Comparison of ENCODE assay signal across 2 cellular contexts in the genomic region with DNA sequence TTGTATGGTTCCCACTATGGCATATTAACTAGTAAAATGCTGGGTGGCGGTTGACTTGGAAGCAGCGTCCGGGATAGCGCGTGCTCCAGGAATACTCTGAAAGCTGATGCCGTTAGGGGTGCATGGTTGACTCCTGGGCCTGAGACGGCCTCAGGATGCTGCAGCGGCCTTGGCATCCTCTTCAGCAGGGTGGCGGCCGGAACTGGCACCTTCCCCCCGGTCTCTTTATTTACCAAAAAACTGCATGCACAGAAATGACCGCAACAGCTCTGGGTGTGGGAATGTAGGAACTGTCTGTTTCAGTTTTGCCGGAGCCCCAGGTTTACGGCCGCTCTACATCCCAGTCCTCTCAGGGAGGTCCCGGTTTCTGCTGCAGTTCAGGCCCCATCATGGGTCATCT.
TF ChIP-seq lines count a peak whose summit lies in the region.

No MANE protein-coding gene starts in this region.

TF ChIP-seq in A549, 52 proteins besides CTCF, POLR2A, EP300 and RAD21:
- 0 out of 2 replicates have a peak, but pooled peaks have one; percentile 33 for TF ChIP-seq TP53 (CRISPR knock-in tag; IDR thresholded peaks at IDR 0.05)
- TF ChIP-seq, protein P1, sequence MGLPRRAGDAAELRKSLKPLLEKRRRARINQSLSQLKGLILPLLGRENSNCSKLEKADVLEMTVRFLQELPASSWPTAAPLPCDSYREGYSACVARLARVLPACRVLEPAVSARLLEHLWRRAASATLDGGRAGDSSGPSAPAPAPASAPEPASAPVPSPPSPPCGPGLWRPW (IDR thresholded peaks at IDR 0.05), result no peak
- TF ChIP-seq SREBF2 (IDR thresholded peaks at IDR 0.05), result no peak
- no peak for TF ChIP-seq POLR2AphosphoS2 (conservative IDR thresholded peaks at IDR 0.05; ENCODE audit: low read length)
- no peak for TF ChIP-seq CBX2 (IDR thresholded peaks at IDR 0.05; ENCODE audit: borderline replicate concordance, low read depth)
- TF ChIP-seq SMC3 (IDR thresholded peaks at IDR 0.05), result no peak
- TF ChIP-seq RFX5 (IDR thresholded peaks at IDR 0.05), result no peak
- TF ChIP-seq HEYL (CRISPR knock-in tag; IDR thresholded peaks at IDR 0.05), result 0 out of 2 replicates have a peak, but pooled peaks have one; percentile 55
- TF ChIP-seq NR3C1 (IDR thresholded peaks at IDR 0.05), result no peak
- TF ChIP-seq, protein P2, sequence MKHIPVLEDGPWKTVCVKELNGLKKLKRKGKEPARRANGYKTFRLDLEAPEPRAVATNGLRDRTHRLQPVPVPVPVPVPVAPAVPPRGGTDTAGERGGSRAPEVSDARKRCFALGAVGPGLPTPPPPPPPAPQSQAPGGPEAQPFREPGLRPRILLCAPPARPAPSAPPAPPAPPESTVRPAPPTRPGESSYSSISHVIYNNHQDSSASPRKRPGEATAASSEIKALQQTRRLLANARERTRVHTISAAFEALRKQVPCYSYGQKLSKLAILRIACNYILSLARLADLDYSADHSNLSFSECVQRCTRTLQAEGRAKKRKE (CRISPR knock-in tag; IDR thresholded peaks at IDR 0.05; ENCODE audit: low read depth), result 0 out of 2 replicates have a peak, but pooled peaks have one; percentile 42
- TF ChIP-seq HDAC2 (IDR thresholded peaks at IDR 0.05), result no peak
- no peak for TF ChIP-seq ESRRA (IDR thresholded peaks at IDR 0.05; ENCODE audit: borderline replicate concordance, low read length)
- 0 out of 2 replicates have a peak, but pooled peaks have one; percentile 32 for TF ChIP-seq RARB (CRISPR knock-in tag; IDR thresholded peaks at IDR 0.05)
- TF ChIP-seq, protein P3, sequence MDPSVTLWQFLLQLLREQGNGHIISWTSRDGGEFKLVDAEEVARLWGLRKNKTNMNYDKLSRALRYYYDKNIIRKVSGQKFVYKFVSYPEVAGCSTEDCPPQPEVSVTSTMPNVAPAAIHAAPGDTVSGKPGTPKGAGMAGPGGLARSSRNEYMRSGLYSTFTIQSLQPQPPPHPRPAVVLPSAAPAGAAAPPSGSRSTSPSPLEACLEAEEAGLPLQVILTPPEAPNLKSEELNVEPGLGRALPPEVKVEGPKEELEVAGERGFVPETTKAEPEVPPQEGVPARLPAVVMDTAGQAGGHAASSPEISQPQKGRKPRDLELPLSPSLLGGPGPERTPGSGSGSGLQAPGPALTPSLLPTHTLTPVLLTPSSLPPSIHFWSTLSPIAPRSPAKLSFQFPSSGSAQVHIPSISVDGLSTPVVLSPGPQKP (IDR thresholded peaks at IDR 0.05; ENCODE audit: low read depth, low read length), result no peak
- TF ChIP-seq RCOR1 (IDR thresholded peaks at IDR 0.05; ENCODE audit: low read depth, low read length), result no peak
- 0 out of 2 replicates have a peak, but pooled peaks have one; percentile 25 for TF ChIP-seq ZSCAN20 (CRISPR knock-in tag; IDR thresholded peaks at IDR 0.05)
TF ChIP-seq in A549: peak in this region for 5.

TF ChIP-seq in K562, 482 proteins besides CTCF, POLR2A, EP300 and RAD21 (continues in another document):
- no peak for TF ChIP-seq MED1 (CRISPR knock-in tag; IDR thresholded peaks at IDR 0.05; ENCODE audit: borderline replicate concordance)
- no peak for TF ChIP-seq MCM3 (IDR thresholded peaks at IDR 0.05)
- no peak for TF ChIP-seq DNMT1 (IDR thresholded peaks at IDR 0.05)
- TF ChIP-seq CBFA2T2 (conservative IDR thresholded peaks at IDR 0.05), result no peak
- TF ChIP-seq C11orf30 (IDR thresholded peaks at IDR 0.05; ENCODE audit: low read depth), result no peak
- TF ChIP-seq ETV6 (IDR thresholded peaks at IDR 0.05; ENCODE audit: borderline replicate concordance in 1 of 2, low read depth in 2 of 2, low read length in 1 of 2), result no peak
- no peak for TF ChIP-seq ETV6 (CRISPR knock-in tag; IDR thresholded peaks at IDR 0.05; ENCODE audit: borderline replicate concordance)
- TF ChIP-seq CREBBP (IDR thresholded peaks at IDR 0.05; ENCODE audit: low read depth, low read length), result no peak
- TF ChIP-seq, protein P4, sequence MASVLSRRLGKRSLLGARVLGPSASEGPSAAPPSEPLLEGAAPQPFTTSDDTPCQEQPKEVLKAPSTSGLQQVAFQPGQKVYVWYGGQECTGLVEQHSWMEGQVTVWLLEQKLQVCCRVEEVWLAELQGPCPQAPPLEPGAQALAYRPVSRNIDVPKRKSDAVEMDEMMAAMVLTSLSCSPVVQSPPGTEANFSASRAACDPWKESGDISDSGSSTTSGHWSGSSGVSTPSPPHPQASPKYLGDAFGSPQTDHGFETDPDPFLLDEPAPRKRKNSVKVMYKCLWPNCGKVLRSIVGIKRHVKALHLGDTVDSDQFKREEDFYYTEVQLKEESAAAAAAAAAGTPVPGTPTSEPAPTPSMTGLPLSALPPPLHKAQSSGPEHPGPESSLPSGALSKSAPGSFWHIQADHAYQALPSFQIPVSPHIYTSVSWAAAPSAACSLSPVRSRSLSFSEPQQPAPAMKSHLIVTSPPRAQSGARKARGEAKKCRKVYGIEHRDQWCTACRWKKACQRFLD (CRISPR knock-in tag; IDR thresholded peaks at IDR 0.05), result no peak
- no peak for TF ChIP-seq U2AF2 (optimal IDR thresholded peaks at IDR 0.05; ENCODE audit: low read depth, low read length)
- TF ChIP-seq KAT7 (CRISPR knock-in tag; IDR thresholded peaks at IDR 0.05; ENCODE audit: borderline replicate concordance), result 0 out of 2 replicates have a peak, but pooled peaks have one; percentile 47
- TF ChIP-seq PPARD (CRISPR knock-in tag; IDR thresholded peaks at IDR 0.05), result no peak
- TF ChIP-seq, protein P5, sequence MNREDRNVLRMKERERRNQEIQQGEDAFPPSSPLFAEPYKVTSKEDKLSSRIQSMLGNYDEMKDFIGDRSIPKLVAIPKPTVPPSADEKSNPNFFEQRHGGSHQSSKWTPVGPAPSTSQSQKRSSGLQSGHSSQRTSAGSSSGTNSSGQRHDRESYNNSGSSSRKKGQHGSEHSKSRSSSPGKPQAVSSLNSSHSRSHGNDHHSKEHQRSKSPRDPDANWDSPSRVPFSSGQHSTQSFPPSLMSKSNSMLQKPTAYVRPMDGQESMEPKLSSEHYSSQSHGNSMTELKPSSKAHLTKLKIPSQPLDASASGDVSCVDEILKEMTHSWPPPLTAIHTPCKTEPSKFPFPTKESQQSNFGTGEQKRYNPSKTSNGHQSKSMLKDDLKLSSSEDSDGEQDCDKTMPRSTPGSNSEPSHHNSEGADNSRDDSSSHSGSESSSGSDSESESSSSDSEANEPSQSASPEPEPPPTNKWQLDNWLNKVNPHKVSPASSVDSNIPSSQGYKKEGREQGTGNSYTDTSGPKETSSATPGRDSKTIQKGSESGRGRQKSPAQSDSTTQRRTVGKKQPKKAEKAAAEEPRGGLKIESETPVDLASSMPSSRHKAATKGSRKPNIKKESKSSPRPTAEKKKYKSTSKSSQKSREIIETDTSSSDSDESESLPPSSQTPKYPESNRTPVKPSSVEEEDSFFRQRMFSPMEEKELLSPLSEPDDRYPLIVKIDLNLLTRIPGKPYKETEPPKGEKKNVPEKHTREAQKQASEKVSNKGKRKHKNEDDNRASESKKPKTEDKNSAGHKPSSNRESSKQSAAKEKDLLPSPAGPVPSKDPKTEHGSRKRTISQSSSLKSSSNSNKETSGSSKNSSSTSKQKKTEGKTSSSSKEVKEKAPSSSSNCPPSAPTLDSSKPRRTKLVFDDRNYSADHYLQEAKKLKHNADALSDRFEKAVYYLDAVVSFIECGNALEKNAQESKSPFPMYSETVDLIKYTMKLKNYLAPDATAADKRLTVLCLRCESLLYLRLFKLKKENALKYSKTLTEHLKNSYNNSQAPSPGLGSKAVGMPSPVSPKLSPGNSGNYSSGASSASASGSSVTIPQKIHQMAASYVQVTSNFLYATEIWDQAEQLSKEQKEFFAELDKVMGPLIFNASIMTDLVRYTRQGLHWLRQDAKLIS (CRISPR knock-in tag; IDR thresholded peaks at IDR 0.05), result peak; percentile 38; the same call in 1 of the 2 replicates
- no peak for TF ChIP-seq JUNB (CRISPR knock-in tag; conservative IDR thresholded peaks at IDR 0.05)
- TF ChIP-seq, protein P6, sequence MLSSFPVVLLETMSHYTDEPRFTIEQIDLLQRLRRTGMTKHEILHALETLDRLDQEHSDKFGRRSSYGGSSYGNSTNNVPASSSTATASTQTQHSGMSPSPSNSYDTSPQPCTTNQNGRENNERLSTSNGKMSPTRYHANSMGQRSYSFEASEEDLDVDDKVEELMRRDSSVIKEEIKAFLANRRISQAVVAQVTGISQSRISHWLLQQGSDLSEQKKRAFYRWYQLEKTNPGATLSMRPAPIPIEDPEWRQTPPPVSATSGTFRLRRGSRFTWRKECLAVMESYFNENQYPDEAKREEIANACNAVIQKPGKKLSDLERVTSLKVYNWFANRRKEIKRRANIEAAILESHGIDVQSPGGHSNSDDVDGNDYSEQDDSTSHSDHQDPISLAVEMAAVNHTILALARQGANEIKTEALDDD (IDR thresholded peaks at IDR 0.05), result no peak
- TF ChIP-seq, protein P7, sequence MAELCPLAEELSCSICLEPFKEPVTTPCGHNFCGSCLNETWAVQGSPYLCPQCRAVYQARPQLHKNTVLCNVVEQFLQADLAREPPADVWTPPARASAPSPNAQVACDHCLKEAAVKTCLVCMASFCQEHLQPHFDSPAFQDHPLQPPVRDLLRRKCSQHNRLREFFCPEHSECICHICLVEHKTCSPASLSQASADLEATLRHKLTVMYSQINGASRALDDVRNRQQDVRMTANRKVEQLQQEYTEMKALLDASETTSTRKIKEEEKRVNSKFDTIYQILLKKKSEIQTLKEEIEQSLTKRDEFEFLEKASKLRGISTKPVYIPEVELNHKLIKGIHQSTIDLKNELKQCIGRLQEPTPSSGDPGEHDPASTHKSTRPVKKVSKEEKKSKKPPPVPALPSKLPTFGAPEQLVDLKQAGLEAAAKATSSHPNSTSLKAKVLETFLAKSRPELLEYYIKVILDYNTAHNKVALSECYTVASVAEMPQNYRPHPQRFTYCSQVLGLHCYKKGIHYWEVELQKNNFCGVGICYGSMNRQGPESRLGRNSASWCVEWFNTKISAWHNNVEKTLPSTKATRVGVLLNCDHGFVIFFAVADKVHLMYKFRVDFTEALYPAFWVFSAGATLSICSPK (IDR thresholded peaks at IDR 0.05; ENCODE audit: borderline replicate concordance), result no peak
- TF ChIP-seq PML (IDR thresholded peaks at IDR 0.05; ENCODE audit: low read length), result no peak
- no peak for TF ChIP-seq ZZZ3 (IDR thresholded peaks at IDR 0.05)
- no peak for TF ChIP-seq HDGF (IDR thresholded peaks at IDR 0.05)
- TF ChIP-seq, protein P8, sequence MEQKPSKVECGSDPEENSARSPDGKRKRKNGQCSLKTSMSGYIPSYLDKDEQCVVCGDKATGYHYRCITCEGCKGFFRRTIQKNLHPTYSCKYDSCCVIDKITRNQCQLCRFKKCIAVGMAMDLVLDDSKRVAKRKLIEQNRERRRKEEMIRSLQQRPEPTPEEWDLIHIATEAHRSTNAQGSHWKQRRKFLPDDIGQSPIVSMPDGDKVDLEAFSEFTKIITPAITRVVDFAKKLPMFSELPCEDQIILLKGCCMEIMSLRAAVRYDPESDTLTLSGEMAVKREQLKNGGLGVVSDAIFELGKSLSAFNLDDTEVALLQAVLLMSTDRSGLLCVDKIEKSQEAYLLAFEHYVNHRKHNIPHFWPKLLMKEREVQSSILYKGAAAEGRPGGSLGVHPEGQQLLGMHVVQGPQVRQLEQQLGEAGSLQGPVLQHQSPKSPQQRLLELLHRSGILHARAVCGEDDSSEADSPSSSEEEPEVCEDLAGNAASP (IDR thresholded peaks at IDR 0.05), result no peak
- TF ChIP-seq TCFL5 (CRISPR knock-in tag; conservative IDR thresholded peaks at IDR 0.05), result no peak
- TF ChIP-seq KHSRP (IDR thresholded peaks at IDR 0.05), result no peak
- 0 out of 2 replicates have a peak, but pooled peaks have one; percentile 17 for TF ChIP-seq ZNF263 (CRISPR knock-in tag; IDR thresholded peaks at IDR 0.05; ENCODE audit: borderline replicate concordance)
- TF ChIP-seq, protein P9, sequence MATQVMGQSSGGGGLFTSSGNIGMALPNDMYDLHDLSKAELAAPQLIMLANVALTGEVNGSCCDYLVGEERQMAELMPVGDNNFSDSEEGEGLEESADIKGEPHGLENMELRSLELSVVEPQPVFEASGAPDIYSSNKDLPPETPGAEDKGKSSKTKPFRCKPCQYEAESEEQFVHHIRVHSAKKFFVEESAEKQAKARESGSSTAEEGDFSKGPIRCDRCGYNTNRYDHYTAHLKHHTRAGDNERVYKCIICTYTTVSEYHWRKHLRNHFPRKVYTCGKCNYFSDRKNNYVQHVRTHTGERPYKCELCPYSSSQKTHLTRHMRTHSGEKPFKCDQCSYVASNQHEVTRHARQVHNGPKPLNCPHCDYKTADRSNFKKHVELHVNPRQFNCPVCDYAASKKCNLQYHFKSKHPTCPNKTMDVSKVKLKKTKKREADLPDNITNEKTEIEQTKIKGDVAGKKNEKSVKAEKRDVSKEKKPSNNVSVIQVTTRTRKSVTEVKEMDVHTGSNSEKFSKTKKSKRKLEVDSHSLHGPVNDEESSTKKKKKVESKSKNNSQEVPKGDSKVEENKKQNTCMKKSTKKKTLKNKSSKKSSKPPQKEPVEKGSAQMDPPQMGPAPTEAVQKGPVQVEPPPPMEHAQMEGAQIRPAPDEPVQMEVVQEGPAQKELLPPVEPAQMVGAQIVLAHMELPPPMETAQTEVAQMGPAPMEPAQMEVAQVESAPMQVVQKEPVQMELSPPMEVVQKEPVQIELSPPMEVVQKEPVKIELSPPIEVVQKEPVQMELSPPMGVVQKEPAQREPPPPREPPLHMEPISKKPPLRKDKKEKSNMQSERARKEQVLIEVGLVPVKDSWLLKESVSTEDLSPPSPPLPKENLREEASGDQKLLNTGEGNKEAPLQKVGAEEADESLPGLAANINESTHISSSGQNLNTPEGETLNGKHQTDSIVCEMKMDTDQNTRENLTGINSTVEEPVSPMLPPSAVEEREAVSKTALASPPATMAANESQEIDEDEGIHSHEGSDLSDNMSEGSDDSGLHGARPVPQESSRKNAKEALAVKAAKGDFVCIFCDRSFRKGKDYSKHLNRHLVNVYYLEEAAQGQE (CRISPR knock-in tag; IDR thresholded peaks at IDR 0.05; ENCODE audit: low read depth), result 0 out of 2 replicates have a peak, but pooled peaks have one; percentile 35
- no peak for TF ChIP-seq NELFE (IDR thresholded peaks at IDR 0.05; ENCODE audit: insufficient read depth, insufficient read length)
- no peak for TF ChIP-seq POLR3G (IDR thresholded peaks at IDR 0.05; ENCODE audit: extremely low read depth, insufficient read length, insufficient replicate concordance)
- TF ChIP-seq, protein P10, sequence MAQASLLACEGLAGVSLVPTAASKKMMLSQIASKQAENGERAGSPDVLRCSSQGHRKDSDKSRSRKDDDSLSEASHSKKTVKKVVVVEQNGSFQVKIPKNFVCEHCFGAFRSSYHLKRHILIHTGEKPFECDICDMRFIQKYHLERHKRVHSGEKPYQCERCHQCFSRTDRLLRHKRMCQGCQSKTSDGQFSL (CRISPR knock-in tag; IDR thresholded peaks at IDR 0.05), result 0 out of 2 replicates have a peak, but pooled peaks have one; percentile 6
- TF ChIP-seq, protein P10 (tag; IDR thresholded peaks at IDR 0.05), result peak in 1 of 2 experiments; percentile 41; a peak in 1 of 4 replicates
- TF ChIP-seq, protein P11, sequence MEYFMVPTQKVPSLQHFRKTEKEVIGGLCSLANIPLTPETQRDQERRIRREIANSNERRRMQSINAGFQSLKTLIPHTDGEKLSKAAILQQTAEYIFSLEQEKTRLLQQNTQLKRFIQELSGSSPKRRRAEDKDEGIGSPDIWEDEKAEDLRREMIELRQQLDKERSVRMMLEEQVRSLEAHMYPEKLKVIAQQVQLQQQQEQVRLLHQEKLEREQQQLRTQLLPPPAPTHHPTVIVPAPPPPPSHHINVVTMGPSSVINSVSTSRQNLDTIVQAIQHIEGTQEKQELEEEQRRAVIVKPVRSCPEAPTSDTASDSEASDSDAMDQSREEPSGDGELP (CRISPR knock-in tag; IDR thresholded peaks at IDR 0.05; ENCODE audit: borderline replicate concordance), result 0 out of 2 replicates have a peak, but pooled peaks have one; percentile 28
